ENCODE assay signal across 20 cellular contexts in the genomic region with DNA sequence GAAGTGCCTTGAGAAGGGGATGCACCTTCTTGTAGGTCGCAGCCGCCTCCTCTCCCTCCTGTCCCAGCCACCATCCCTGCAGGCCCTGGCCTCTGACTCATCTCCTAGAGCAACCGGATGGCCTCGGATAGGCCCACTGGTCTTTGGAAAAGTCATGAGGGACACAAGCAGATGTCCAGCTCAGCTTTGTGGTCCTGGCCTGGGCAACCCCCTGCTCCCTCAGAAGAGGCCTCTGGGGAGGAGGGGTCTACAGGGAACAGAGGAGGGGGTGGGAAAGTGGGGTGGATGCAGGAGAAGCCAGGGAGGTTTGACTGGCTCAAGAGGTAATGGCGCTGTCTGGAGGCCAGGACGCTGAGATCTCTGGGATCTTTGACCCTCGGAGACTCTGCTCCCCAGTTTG.
A peak's percentile ranks its signal among the peaks of the same experiment; 100 is the strongest.
DNase-seq lines count a peak whose midpoint lies in the region; ATAC-seq and TF ChIP-seq lines count a peak whose summit lies in the region.
"Had no signal": no experiment of that assay in that cellular context is flagged by ENCODE, and none has a peak within 500 bp of the region (broad histone marks: within the 10 kb centered on the region; RNA-seq: fewer than 3 reads in every experiment).

No MANE protein-coding gene starts in this region.

- BruUV-seq in PC-3 (replicated peaks; lab: Mats Ljungman, UMichigan): no TSS peak

- H2AFZ ChIP-seq in SK-N-SH (ENCODE audit: low read depth) (no peak overlapping the region), PC-3 (ENCODE audit: low read length) (no peak overlapping the region), smooth muscle cell (ENCODE audit: low read depth) (no peak overlapping the region)

- no peak for TF ChIP-seq RAD21 in SK-N-SH (IDR thresholded peaks at IDR 0.05; ENCODE audit: low read length)

- TF ChIP-seq CTCF in SK-N-SH (IDR thresholded peaks at IDR 0.05) (no peak), PC-3 (conservative IDR thresholded peaks at IDR 0.05; ENCODE audit: low read depth, low read length) (no peak), smooth muscle cell (IDR thresholded peaks at IDR 0.05; ENCODE audit: borderline replicate concordance, insufficient read depth, poor library complexity, severe bottlenecking) (no peak)

- intact Hi-C loops in PC-3 (cut with micrococcal nuclease): no loop called here

- DNase-seq in SK-N-SH (no peak), PC-3 (peak; percentile 8), islet precursor cell (peak; percentile 90), smooth muscle cell (lab: John Stamatoyannopoulos, UW; ENCODE audit: unreplicated experiment) (no peak), NCI-H82 treated with DMSO at 0.1 percent for 48 hours (lab: John Stamatoyannopoulos, UW; ENCODE audit: unreplicated experiment) (no peak)
- DNase-seq: activated naive CD4-positive, alpha-beta T cell; activated T-cell treated with anti-CD3 and anti-CD28 coated beads, Interleukin-2, amount 50 U/mL, for 1 hour; glutamatergic neuron; IMR-90; MG63; natural killer cell; NCI-H2081 treated with DMSO at 0.1 percent for 48 hours; NK-92 treated with Interleukin-12 subunit alpha and Interleukin-12 subunit beta, amount 100 ng/mL, for 24 hours had no signal

- H3K4me1 ChIP-seq in SK-N-SH (ENCODE audit: control insufficient read depth in 1 of 2, insufficient read depth in 2 of 2, low read depth in 1 of 2, low read length in 1 of 2) (peaks cover 0 to 26% of the 10 kb centered on the region in 2 experiments; a peak in 2 of 4 replicates), PC-3 (ENCODE audit: insufficient read depth, low read length) (no peaks in the 10 kb centered on the region), smooth muscle cell (ENCODE audit: low read depth) (peaks cover 6% of the 10 kb centered on the region)

- CTCF ChIA-PET in SK-N-SH (lab: Yijun Ruan, JAX) (interaction anchor here (1.3 kb wide), 1 partner anchor 31 kb away, joined by 3 read pairs; no protein-coding TSS in a partner anchor), PC-3 (lab: Charles Lee) (no interaction called here)

- POLR2A ChIA-PET in SK-N-SH (lab: Yijun Ruan, JAX): no interaction called here
- POLR2A ChIA-PET in PC-3 (lab: Charles Lee; ENCODE audit: unreplicated experiment): no interaction called here

- peaks cover 4% of the 10 kb centered on the region; the same call in 1 of the 2 replicates for H3K27me3 ChIP-seq in SK-N-SH (ENCODE audit: insufficient read depth)
- H3K27me3 ChIP-seq in PC-3 (ENCODE audit: low read length): peaks cover 25% of the 10 kb centered on the region; the same call in 1 of the 2 replicates
- no peaks in the 10 kb centered on the region for H3K27me3 ChIP-seq in smooth muscle cell (ENCODE audit: low read depth)
- H3K27me3 ChIP-seq: MG63 had no signal

- WGBS in SK-N-SH (ENCODE audit: low lambda C conversion rate): 77% methylated on average over 7 of the region's 7 CpGs
- 32% methylated on average over 5 of the region's 7 CpGs for WGBS in smooth muscle cell (ENCODE audit: low lambda C conversion rate)

- H3F3A ChIP-seq in SK-N-SH (replicated peaks; ENCODE audit: insufficient read depth) (no peaks in the 10 kb centered on the region), PC-3 (ENCODE audit: low read length, unreplicated experiment) (no peaks in the 10 kb centered on the region), smooth muscle cell (ENCODE audit: low read depth) (no peaks in the 10 kb centered on the region)

- ATAC-seq in SK-N-SH treated with all-trans-retinoic acid at 6 μM for 48 hours: peak; percentile 67
- no peak for ATAC-seq in PC-3
- ATAC-seq in HG03039 (IDR thresholded peaks at IDR 0.05; ENCODE audit: unreplicated experiment): no peak
- no peak for ATAC-seq in GM21381 (IDR thresholded peaks at IDR 0.05; ENCODE audit: unreplicated experiment)
- ATAC-seq: natural killer cell; stimulated activated memory B cell treated with anti-CD40 and anti-IgM and Interleukin-4, amounts not matched to agents 10 μg/mL and 1 μg/mL and 100 μg/mL, for 72 hours had no signal

- H3K36me3 ChIP-seq in SK-N-SH (replicated peaks in 1 of 2; ENCODE audit: control insufficient read depth in 1 of 2, insufficient read depth in 2 of 2, low read length in 1 of 2): no peaks in the 10 kb centered on the region
- H3K36me3 ChIP-seq in PC-3 (ENCODE audit: low read depth, low read length): no peaks in the 10 kb centered on the region
- no peaks in the 10 kb centered on the region for H3K36me3 ChIP-seq in smooth muscle cell (ENCODE audit: low read depth)
- H3K36me3 ChIP-seq: MG63 had no signal

- no peak for TF ChIP-seq EP300 in SK-N-SH (IDR thresholded peaks at IDR 0.05; ENCODE audit: borderline replicate concordance in 1 of 2, low read depth in 1 of 2, low read length in 1 of 2)

- no peaks in the 10 kb centered on the region for H3K9me2 ChIP-seq in SK-N-SH
- no peaks in the 10 kb centered on the region for H3K9me2 ChIP-seq in PC-3 (replicated peaks; ENCODE audit: low read length)

- H3K9me3 ChIP-seq in SK-N-SH: no peaks in the 10 kb centered on the region
- H3K9me3 ChIP-seq in PC-3 (ENCODE audit: low read length): no peaks in the 10 kb centered on the region
- no peaks in the 10 kb centered on the region for H3K9me3 ChIP-seq in smooth muscle cell (replicated peaks; ENCODE audit: low read depth)
- H3K9me3 ChIP-seq: MG63 had no signal

- no peak overlapping the region for H3K4me2 ChIP-seq in SK-N-SH
- no peak overlapping the region for H3K4me2 ChIP-seq in PC-3 (ENCODE audit: low read length)
- H3K4me2 ChIP-seq in smooth muscle cell: peak overlapping the region; percentile 25

- H3K27ac ChIP-seq in SK-N-SH (ENCODE audit: low read depth in 2 of 2, low read length in 1 of 2) (peak overlapping the region in 1 of 2 experiments; percentile 8; a peak in 1 of 4 replicates), PC-3 (ENCODE audit: low read length) (no peak overlapping the region), smooth muscle cell (ENCODE audit: low read depth) (no peak overlapping the region)
- H3K27ac ChIP-seq: 22Rv1, HL-60, SK-N-MC had no signal

- H3K79me2 ChIP-seq in SK-N-SH (ENCODE audit: insufficient read depth): no peaks in the 10 kb centered on the region
- no peaks in the 10 kb centered on the region for H3K79me2 ChIP-seq in PC-3 (ENCODE audit: low read length)
- no peaks in the 10 kb centered on the region for H3K79me2 ChIP-seq in smooth muscle cell (ENCODE audit: low read depth)

- H3K4me3 ChIP-seq in SK-N-SH (ENCODE audit: low read depth in 2 of 2, low read length in 1 of 2) (no peak overlapping the region), PC-3 (ENCODE audit: low read length) (no peak overlapping the region), smooth muscle cell (no peak overlapping the region)
- H3K4me3 ChIP-seq: MG63, SK-N-MC had no signal

- H3K9ac ChIP-seq in SK-N-SH (no peak overlapping the region), PC-3 (ENCODE audit: low read length) (no peak overlapping the region), smooth muscle cell (ENCODE audit: low read depth) (no peak overlapping the region)

- H4K20me1 ChIP-seq in SK-N-SH (ENCODE audit: insufficient read depth) (no peaks in the 10 kb centered on the region), PC-3 (ENCODE audit: low read length) (no peaks in the 10 kb centered on the region), smooth muscle cell (ENCODE audit: low read depth) (no peaks in the 10 kb centered on the region)

TF ChIP-seq in SK-N-SH treated with all-trans-retinoic acid at 6 μM for 48 hours, 23 proteins besides CTCF, POLR2A, EP300 and RAD21 (continues in another document):
- TF ChIP-seq CSDC2 (CRISPR knock-in tag; IDR thresholded peaks at IDR 0.05) (no peak), ZFP3 (CRISPR knock-in tag; IDR thresholded peaks at IDR 0.05) (no peak), ESRRG (CRISPR knock-in tag; IDR thresholded peaks at IDR 0.05) (no peak), ZFP30 (CRISPR knock-in tag; IDR thresholded peaks at IDR 0.05) (no peak), SNAI2 (CRISPR knock-in tag; IDR thresholded peaks at IDR 0.05) (no peak), BACH2 (CRISPR knock-in tag; IDR thresholded peaks at IDR 0.05; ENCODE audit: borderline replicate concordance) (no peak), TOX (CRISPR knock-in tag; IDR thresholded peaks at IDR 0.05; ENCODE audit: borderline replicate concordance) (no peak)
- TF ChIP-seq, protein P1, sequence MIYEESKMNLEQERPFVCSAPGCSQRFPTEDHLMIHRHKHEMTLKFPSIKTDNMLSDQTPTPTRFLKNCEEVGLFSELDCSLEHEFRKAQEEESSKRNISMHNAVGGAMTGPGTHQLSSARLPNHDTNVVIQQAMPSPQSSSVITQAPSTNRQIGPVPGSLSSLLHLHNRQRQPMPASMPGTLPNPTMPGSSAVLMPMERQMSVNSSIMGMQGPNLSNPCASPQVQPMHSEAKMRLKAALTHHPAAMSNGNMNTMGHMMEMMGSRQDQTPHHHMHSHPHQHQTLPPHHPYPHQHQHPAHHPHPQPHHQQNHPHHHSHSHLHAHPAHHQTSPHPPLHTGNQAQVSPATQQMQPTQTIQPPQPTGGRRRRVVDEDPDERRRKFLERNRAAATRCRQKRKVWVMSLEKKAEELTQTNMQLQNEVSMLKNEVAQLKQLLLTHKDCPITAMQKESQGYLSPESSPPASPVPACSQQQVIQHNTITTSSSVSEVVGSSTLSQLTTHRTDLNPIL (CRISPR knock-in tag; IDR thresholded peaks at IDR 0.05; ENCODE audit: low read depth): no peak

TF ChIP-seq in SK-N-SH, 30 proteins besides CTCF, POLR2A, EP300 and RAD21 (continues in another document):
- TF ChIP-seq FOSL2 (IDR thresholded peaks at IDR 0.05; ENCODE audit: borderline replicate concordance, low read depth) (no peak; the same call in 1 of the 2 replicates), EZH2phosphoT487 (IDR thresholded peaks at IDR 0.05; ENCODE audit: borderline replicate concordance, low read depth) (no peak), GATA2 (CRISPR knock-in tag; IDR thresholded peaks at IDR 0.05) (no peak), GABPA (IDR thresholded peaks at IDR 0.05; ENCODE audit: low read depth) (no peak), SMC3 (IDR thresholded peaks at IDR 0.05; ENCODE audit: low read depth, low read length) (no peak)
- TF ChIP-seq, protein P2, sequence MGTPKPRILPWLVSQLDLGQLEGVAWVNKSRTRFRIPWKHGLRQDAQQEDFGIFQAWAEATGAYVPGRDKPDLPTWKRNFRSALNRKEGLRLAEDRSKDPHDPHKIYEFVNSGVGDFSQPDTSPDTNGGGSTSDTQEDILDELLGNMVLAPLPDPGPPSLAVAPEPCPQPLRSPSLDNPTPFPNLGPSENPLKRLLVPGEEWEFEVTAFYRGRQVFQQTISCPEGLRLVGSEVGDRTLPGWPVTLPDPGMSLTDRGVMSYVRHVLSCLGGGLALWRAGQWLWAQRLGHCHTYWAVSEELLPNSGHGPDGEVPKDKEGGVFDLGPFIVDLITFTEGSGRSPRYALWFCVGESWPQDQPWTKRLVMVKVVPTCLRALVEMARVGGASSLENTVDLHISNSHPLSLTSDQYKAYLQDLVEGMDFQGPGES (IDR thresholded peaks at IDR 0.05; ENCODE audit: low read depth, low read length): no peak

Comparison
In these comparisons a context has a peak if more than half of its experiments do, and no peak if none do; other contexts are left out.
1. DNase-seq: peak in PC-3 (single experiment) and islet precursor cell (single experiment); none in SK-N-SH (single experiment), smooth muscle cell (single experiment) and NCI-H82 treated with DMSO at 0.1 percent for 48 hours (single experiment).